ENCODE assay signal across 1 cellular context in the genomic region with DNA sequence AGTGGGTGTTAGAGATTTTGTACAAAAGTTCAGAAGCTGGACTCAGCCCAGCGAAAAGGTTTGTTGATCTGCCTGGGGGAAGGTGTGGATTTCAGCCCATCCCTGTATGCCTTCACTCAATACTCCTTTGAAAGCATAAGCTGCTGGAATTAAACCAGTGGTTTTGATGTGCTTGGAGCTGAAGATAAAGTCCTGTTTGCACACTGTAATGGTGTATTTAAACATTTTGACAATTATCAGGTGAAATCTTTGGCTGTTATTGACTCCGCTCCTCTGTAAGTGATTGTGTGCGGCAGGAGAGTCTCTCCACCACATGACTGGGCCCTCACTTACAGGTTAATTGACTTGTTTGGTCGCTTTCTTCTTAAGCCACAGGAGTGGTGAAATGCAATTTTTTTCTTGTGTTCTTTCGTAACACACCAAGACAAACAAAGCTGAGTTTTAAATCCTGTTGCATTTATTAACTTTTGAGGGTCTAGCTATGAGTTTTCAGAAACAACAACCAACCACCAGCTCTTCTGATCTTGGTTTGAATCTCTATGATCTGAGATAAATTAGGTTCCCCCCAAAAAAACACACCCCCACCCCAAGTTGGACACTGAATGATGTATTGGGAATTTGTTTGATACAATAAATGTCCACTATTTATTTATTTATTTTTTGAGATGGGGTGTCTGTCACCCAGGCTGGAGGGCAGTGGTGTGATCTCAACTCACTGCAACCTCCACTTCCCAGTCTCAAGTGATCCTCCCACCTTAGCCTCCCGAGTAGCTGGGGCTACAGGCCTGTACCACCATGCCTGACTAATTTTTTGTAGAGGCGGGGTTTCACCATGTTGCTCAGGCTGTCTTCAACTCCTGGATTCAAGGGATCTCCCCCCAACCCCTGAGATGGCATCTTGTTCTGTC.
A peak's percentile ranks its signal among the peaks of the same experiment; 100 is the strongest.
TF ChIP-seq lines count a peak whose summit lies in the region.

No MANE protein-coding gene starts in this region.

TF ChIP-seq in A549, 52 proteins besides CTCF, POLR2A, EP300 and RAD21:
- TF ChIP-seq E2F6 (IDR thresholded peaks at IDR 0.05; ENCODE audit: borderline replicate concordance, low read depth) (peak; percentile 35; the same call in 1 of the 2 replicates), MAX (IDR thresholded peaks at IDR 0.05) (peak; percentile 64; the same call in 1 of the 2 replicates), BCL3 (IDR thresholded peaks at IDR 0.05) (peak; percentile 80; the same call in 2 of the 3 replicates), TP53 (CRISPR knock-in tag; IDR thresholded peaks at IDR 0.05) (no peak), JUNB (IDR thresholded peaks at IDR 0.05) (peak; percentile 42), HOXB5 (CRISPR knock-in tag; IDR thresholded peaks at IDR 0.05) (no peak), POLR2AphosphoS2 (conservative IDR thresholded peaks at IDR 0.05; ENCODE audit: low read length) (no peak), JUN (IDR thresholded peaks at IDR 0.05) (peak; percentile 48 to 77; a peak in 3 of 5 replicates), CEBPB (IDR thresholded peaks at IDR 0.05) (peak; percentile 87 to 89), HDAC2 (IDR thresholded peaks at IDR 0.05) (no peak), GATA3 (IDR thresholded peaks at IDR 0.05; ENCODE audit: borderline replicate concordance) (peak; percentile 73), FOSL2 (IDR thresholded peaks at IDR 0.05) (no peak), FOSL2 (CRISPR knock-in tag; IDR thresholded peaks at IDR 0.05) (no peak), BHLHE40 (IDR thresholded peaks at IDR 0.05; ENCODE audit: low read depth, low read length) (no peak), HES2 (IDR thresholded peaks at IDR 0.05) (peak; percentile 73)
